Comparison of ENCODE assay signal across 8 cellular contexts in the genomic region with DNA sequence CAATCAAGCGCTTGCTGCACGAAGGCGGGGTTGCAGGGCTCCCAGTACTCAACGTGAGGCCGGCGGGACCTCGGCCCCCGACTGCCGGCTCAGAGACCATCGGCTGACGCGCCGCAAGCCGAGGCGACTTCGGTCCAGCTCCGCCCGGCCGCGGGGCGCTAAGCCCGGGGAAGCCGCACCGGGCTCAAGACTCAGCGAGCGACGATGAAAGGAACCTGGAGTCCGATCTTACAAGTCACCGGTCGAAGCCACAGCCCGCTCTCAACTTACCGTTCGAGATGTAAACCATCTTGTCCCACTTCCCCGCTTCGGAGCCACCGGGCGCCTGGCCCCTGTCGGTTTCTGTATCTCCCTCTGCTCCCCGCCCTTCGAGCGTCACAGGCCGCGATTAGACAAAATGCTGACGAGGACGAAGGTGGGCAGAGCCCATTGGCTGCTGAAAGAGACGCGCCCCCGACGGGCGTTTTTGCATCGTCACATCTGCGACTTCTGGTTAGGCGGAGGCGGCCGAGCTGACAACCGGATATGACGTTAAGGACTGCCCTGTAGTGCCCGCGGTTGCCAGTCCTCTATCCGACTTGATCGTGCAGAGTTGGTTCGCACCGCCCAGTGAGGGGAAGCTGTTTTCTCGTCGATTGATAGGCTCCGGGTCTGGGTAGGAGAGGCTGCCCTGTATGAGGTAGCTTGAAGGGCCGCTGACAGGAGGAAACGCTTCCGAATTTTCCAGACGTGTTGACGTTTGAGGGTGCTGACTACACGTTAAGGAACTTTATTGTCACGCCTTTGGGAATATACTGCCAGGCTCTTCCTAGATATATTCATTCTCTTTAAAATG. TPM values are rescaled to one million over a fixed set of nuclear protein-coding genes. Genes with fewer than 3 reads are reported as not detected.
DNase-seq lines count a peak whose midpoint lies in the region; ATAC-seq lines count a peak whose summit lies in the region.

A gene (minus strand): TSS at position 360 of the 835 bp plus-strand sequence.

- ATAC-seq in GM19395 (IDR thresholded peaks at IDR 0.05; ENCODE audit: unreplicated experiment) = peak; percentile 96
- ATAC-seq in HG03565 (IDR thresholded peaks at IDR 0.05; ENCODE audit: unreplicated experiment) = peak; percentile 91
- peak; percentile 94 for ATAC-seq in left lobe of liver

- intact Hi-C loops in dendritic cell treated with granulocyte-macrophage colony-stimulating factor and Interleukin-4, amounts not matched to agents 40 ng/mL and 50 ng/mL, for 4 days (cut with micrococcal nuclease) = loop anchor here (1.0 to 10.0 kb wide), 3 partner anchors 9 to 547 kb away; a partner anchor contains a TSS

- H3K36me3 Mint-ChIP-seq in dendritic cell treated with granulocyte-macrophage colony-stimulating factor and Interleukin-4, amounts not matched to agents 40 ng/mL and 50 ng/mL, for 4 days (ENCODE audit: low read depth) = peaks cover 39% of the 10 kb centered on the region

- peak within 1 kb of the TSS; percentile 94 for H3K27ac Mint-ChIP-seq in dendritic cell treated with granulocyte-macrophage colony-stimulating factor and Interleukin-4, amounts not matched to agents 40 ng/mL and 50 ng/mL, for 4 days

- H3K4me3 Mint-ChIP-seq in dendritic cell treated with granulocyte-macrophage colony-stimulating factor and Interleukin-4, amounts not matched to agents 40 ng/mL and 50 ng/mL, for 4 days = peak within 1 kb of the TSS; percentile 82

- H3K9me3 Mint-ChIP-seq in dendritic cell treated with granulocyte-macrophage colony-stimulating factor and Interleukin-4, amounts not matched to agents 40 ng/mL and 50 ng/mL, for 4 days = peaks cover 8% of the 10 kb centered on the region

- peaks cover 29% of the 10 kb centered on the region for H3K27me3 Mint-ChIP-seq in dendritic cell treated with granulocyte-macrophage colony-stimulating factor and Interleukin-4, amounts not matched to agents 40 ng/mL and 50 ng/mL, for 4 days

- H3K4me1 Mint-ChIP-seq in dendritic cell treated with granulocyte-macrophage colony-stimulating factor and Interleukin-4, amounts not matched to agents 40 ng/mL and 50 ng/mL, for 4 days (ENCODE audit: low read depth) = peaks cover 41% of the 10 kb centered on the region

- peak; percentile 85 to 99 (median 96) for DNase-seq in C1 segment of cervical spinal cord (lab: John Stamatoyannopoulos, UW)
- peak; percentile 89 for DNase-seq in NCI-H774 (lab: John Stamatoyannopoulos, UW)
- DNase-seq in activated CD4-positive, alpha-beta T cell treated with anti-CD3 and anti-CD28 coated beads, Interleukin-2, amount 50 U/mL, for 4 hours = peak; percentile 95
- peak; percentile 100 for DNase-seq in left lobe of liver (ENCODE audit: low spot score)
- peak; percentile 96 for DNase-seq in stimulated activated CD4-positive, alpha-beta T cell treated with anti-CD3 and anti-CD28 coated beads, Interleukin-2, amount 100 ng/mL, for 4 hours (ENCODE audit: low read depth)

RNA-seq across cellular contexts. Expression of the gene that starts here (rescaled TPM):
- 30.3 TPM for total RNA-seq in left lobe of liver

Comparison
In these comparisons a context has a peak if more than half of its experiments do, and no peak if none do; other contexts are left out.
1. Peak in every context shown above with its lines: DNase-seq and ATAC-seq.